In genomic region chr5:125446986-125447385, GRCh38 we compare ENCODE assay signal across 24 cellular contexts.
DNase-seq lines count a peak whose midpoint lies in the region; ATAC-seq, FAIRE-seq and TF ChIP-seq lines count a peak whose summit lies in the region.
"Had no signal": no experiment of that assay in that cellular context is flagged by ENCODE, and none has a peak within 500 bp of the region (broad histone marks: within the 10 kb centered on the region; RNA-seq: fewer than 3 reads in every experiment).

No MANE protein-coding gene starts in this region.

- no peak overlapping the region for H3K4ac ChIP-seq in mesenchymal stem cell (ENCODE audit: low read depth in 1 of 2, low read length in 2 of 2)

- no peak overlapping the region for H2BK15ac ChIP-seq in mesenchymal stem cell (ENCODE audit: low read depth, poor library complexity, severe bottlenecking)

- no peaks in the 10 kb centered on the region for H3K79me1 ChIP-seq in mesenchymal stem cell (replicated peaks; ENCODE audit: low read length, poor library complexity, severe bottlenecking)

- H3K4me1 ChIP-seq in PC-3 (ENCODE audit: insufficient read depth, low read length) (peaks cover 7% of the 10 kb centered on the region; the same call in 1 of the 2 replicates), mesenchymal stem cell (ENCODE audit: control insufficient read depth, insufficient read depth, low read depth, low read length) (no peaks in the 10 kb centered on the region), right atrium auricular region (no peaks in the 10 kb centered on the region)
- H3K4me1 ChIP-seq: left ventricle myocardium inferior had no signal

- H2BK12ac ChIP-seq in mesenchymal stem cell (ENCODE audit: low read length in 2 of 2), result no peak overlapping the region

- POLR2A ChIA-PET in PC-3 (lab: Charles Lee; ENCODE audit: unreplicated experiment), result interaction anchor here (0.6 kb wide), 2 partner anchors 155 to 530 kb away, joined by 3 read pairs; no protein-coding TSS in a partner anchor

- TF ChIP-seq CTCF in PC-3 (conservative IDR thresholded peaks at IDR 0.05; ENCODE audit: low read depth, low read length), result no peak
- TF ChIP-seq CTCF in WERI-Rb-1 (IDR thresholded peaks at IDR 0.05; ENCODE audit: low read depth, low read length), result no peak
- no peak for TF ChIP-seq CTCF in right atrium auricular region (IDR thresholded peaks at IDR 0.05)

- FAIRE-seq in endometrium (lab: Jason Lieb, UNC) (peak; percentile 84), RCC 7860 (lab: Jason Lieb, UNC) (no peak)
- FAIRE-seq: colon had no signal

- intact Hi-C loops in PC-3 (cut with micrococcal nuclease), result loop anchor here (1.0 to 2.0 kb wide), 2 partner anchors 38 kb away; no protein-coding TSS in a partner anchor

- no TSS peak for BruUV-seq in PC-3 (replicated peaks; lab: Mats Ljungman, UMichigan)

- H3K14ac ChIP-seq in mesenchymal stem cell (ENCODE audit: low read length in 2 of 2), result no peak overlapping the region

- no peak overlapping the region for H3K4me3 ChIP-seq in PC-3 (ENCODE audit: low read length)
- no peak overlapping the region for H3K4me3 ChIP-seq in mesenchymal stem cell (ENCODE audit: insufficient read depth in 1 of 2, low read depth in 1 of 2, low read length in 2 of 2)
- no peak overlapping the region for H3K4me3 ChIP-seq in WERI-Rb-1 (ENCODE audit: low read depth, low read length)
- H3K4me3 ChIP-seq in right atrium auricular region, result no peak overlapping the region
- H3K4me3 ChIP-seq: left ventricle myocardium inferior, mucosa of descending colon, neural progenitor cell, thoracic aorta had no signal

- no peak overlapping the region for H4K91ac ChIP-seq in mesenchymal stem cell (ENCODE audit: low read length)

- peak; percentile 95 for ATAC-seq in PC-3
- ATAC-seq: mucosa of descending colon, T-helper 17 cell, WTC11 had no signal

- H3K4me2 ChIP-seq in PC-3 (ENCODE audit: low read length), result no peak overlapping the region
- no peak overlapping the region for H3K4me2 ChIP-seq in mesenchymal stem cell (ENCODE audit: low read length, poor library complexity, severe bottlenecking)
- H3K4me2 ChIP-seq: KMS-11, neural progenitor cell had no signal

- H3K9me3 ChIP-seq in PC-3 (ENCODE audit: low read length) (no peaks in the 10 kb centered on the region), mesenchymal stem cell (ENCODE audit: control insufficient read depth, low read length) (peaks cover 10% of the 10 kb centered on the region), WERI-Rb-1 (ENCODE audit: severe bottlenecking) (peaks cover 17% of the 10 kb centered on the region), right atrium auricular region (peaks cover 0 to 2% of the 10 kb centered on the region in 2 donors)
- H3K9me3 ChIP-seq: mucosa of descending colon had no signal

- no peak overlapping the region for H2BK5ac ChIP-seq in mesenchymal stem cell (ENCODE audit: low read depth, low read length, poor library complexity, severe bottlenecking)

- no peaks in the 10 kb centered on the region for H3F3A ChIP-seq in PC-3 (ENCODE audit: low read length, unreplicated experiment)

- WGBS in mesenchymal stem cell, result no CpG with 5 or more reads among the region's 3 CpGs

- no peaks in the 10 kb centered on the region for H3K9me2 ChIP-seq in PC-3 (replicated peaks; ENCODE audit: low read length)

- H2BK120ac ChIP-seq in mesenchymal stem cell (ENCODE audit: low read depth, low read length), result no peak overlapping the region

- peak; percentile 77 for DNase-seq in EL
- peak; percentile 89 for DNase-seq in PC-3
- peak; percentile 59 for DNase-seq in mesenchymal stem cell
- DNase-seq in RCC 7860 (ENCODE audit: low spot score), result no peak
- no peak for DNase-seq in WERI-Rb-1
- no peak for DNase-seq in right atrium auricular region (ENCODE audit: low spot score)
- DNase-seq in stimulated activated CD4-positive, alpha-beta T cell treated with anti-CD3 and anti-CD28 coated beads, Interleukin-4, amount 100 ng/mL, for 4 hours, result no peak
- DNase-seq: activated CD4-positive, alpha-beta memory T cell treated with anti-CD3 and anti-CD28 coated beads for 36 hours; activated gamma-delta T cell treated with Interleukin-2 at 50 U/mL for 16 hours; activated T-cell treated with anti-CD3 and anti-CD28 coated beads for 4 hours; AML-193; amniotic stem cell; endodermal cell; left ventricle myocardium inferior; mucosa of descending colon; NCI-H510A treated with DMSO at 0.1 percent for 48 hours; SHP77 treated with DMSO at 0.1 percent for 48 hours; T-helper 17 cell had no signal

- H3K18ac ChIP-seq in mesenchymal stem cell (ENCODE audit: low read depth in 1 of 2, low read length in 2 of 2), result no peak overlapping the region

- no peak overlapping the region for H4K8ac ChIP-seq in mesenchymal stem cell (ENCODE audit: low read length)

- CTCF ChIA-PET in PC-3 (lab: Charles Lee), result no interaction called here

- no peak overlapping the region for H2AFZ ChIP-seq in PC-3 (ENCODE audit: low read length)
- H2AFZ ChIP-seq in mesenchymal stem cell (ENCODE audit: low read depth, low read length), result no peak overlapping the region
- H2AFZ ChIP-seq: neural progenitor cell had no signal

- H3K79me2 ChIP-seq in PC-3 (ENCODE audit: low read length), result no peaks in the 10 kb centered on the region

- no peaks in the 10 kb centered on the region for H4K20me1 ChIP-seq in PC-3 (ENCODE audit: low read length)

- H3K27ac ChIP-seq in PC-3 (ENCODE audit: low read length) (0 out of 2 replicates have a peak overlapping the region, but pooled peaks have one; percentile 37), mesenchymal stem cell (ENCODE audit: low read length, poor library complexity, severe bottlenecking) (no peak overlapping the region), WERI-Rb-1 (no peak overlapping the region), right atrium auricular region (no peak overlapping the region)
- H3K27ac ChIP-seq: KMS-11, left ventricle myocardium inferior, neural progenitor cell, thoracic aorta had no signal

- no peaks in the 10 kb centered on the region for H3K36me3 ChIP-seq in PC-3 (ENCODE audit: low read depth, low read length)
- H3K36me3 ChIP-seq in mesenchymal stem cell (ENCODE audit: control insufficient read depth in 1 of 2, insufficient read depth in 2 of 2, low read depth in 1 of 2, low read length in 2 of 2), result no peaks in the 10 kb centered on the region
- H3K36me3 ChIP-seq in WERI-Rb-1, result no peaks in the 10 kb centered on the region
- H3K36me3 ChIP-seq in right atrium auricular region, result no peaks in the 10 kb centered on the region
- H3K36me3 ChIP-seq: left ventricle myocardium inferior, neural progenitor cell, thoracic aorta had no signal

- H3K9ac ChIP-seq in PC-3 (ENCODE audit: low read length), result no peak overlapping the region
- no peak overlapping the region for H3K9ac ChIP-seq in mesenchymal stem cell (ENCODE audit: low read length)
- H3K9ac ChIP-seq: KMS-11, neural progenitor cell had no signal

- no peak overlapping the region for H2AK5ac ChIP-seq in mesenchymal stem cell (ENCODE audit: low read length, severe bottlenecking)

- no peaks in the 10 kb centered on the region for H3K27me3 ChIP-seq in PC-3 (ENCODE audit: low read length)
- no peaks in the 10 kb centered on the region for H3K27me3 ChIP-seq in mesenchymal stem cell (ENCODE audit: control insufficient read depth in 1 of 2, insufficient read depth in 1 of 2, low read length in 2 of 2)
- H3K27me3 ChIP-seq in WERI-Rb-1 (ENCODE audit: insufficient read depth, low read depth, severe bottlenecking), result no peaks in the 10 kb centered on the region
- no peaks in the 10 kb centered on the region for H3K27me3 ChIP-seq in right atrium auricular region
- H3K27me3 ChIP-seq: neural progenitor cell had no signal

- no peak overlapping the region for H3K23ac ChIP-seq in mesenchymal stem cell (ENCODE audit: low read length in 2 of 2)

Comparison
In these comparisons a context has a peak if more than half of its experiments do, and no peak if none do; other contexts are left out.
1. DNase-seq: peak in EL (single experiment), PC-3 (single experiment) and mesenchymal stem cell (single experiment); none in RCC 7860 (single experiment), WERI-Rb-1 (single experiment), right atrium auricular region (single experiment) and stimulated activated CD4-positive, alpha-beta T cell treated with anti-CD3 and anti-CD28 coated beads, Interleukin-4, amount 100 ng/mL, for 4 hours (0 of 2).